1 cellular context compared by ENCODE assay signal in genomic region chr13:94254737-94255136, GRCh38.
TF ChIP-seq lines count a peak whose summit lies in the region.

No MANE protein-coding gene starts in this region.

TF ChIP-seq in SK-N-SH, 30 proteins besides CTCF, POLR2A, EP300 and RAD21 (continued from another document):
- peak; percentile 25; the same call in 1 of the 2 replicates for TF ChIP-seq POLR2AphosphoS5 (IDR thresholded peaks at IDR 0.05; ENCODE audit: low read depth, low read length)
- TF ChIP-seq YY1 (IDR thresholded peaks at IDR 0.05; ENCODE audit: low read depth): no peak
- TF ChIP-seq USF2 (IDR thresholded peaks at IDR 0.05; ENCODE audit: borderline replicate concordance, low read depth, low read length): no peak
- no peak for TF ChIP-seq NRF1 (IDR thresholded peaks at IDR 0.05; ENCODE audit: low read depth, low read length)
- no peak for TF ChIP-seq GATA2 (CRISPR knock-in tag; IDR thresholded peaks at IDR 0.05)
- TF ChIP-seq SMC3 (IDR thresholded peaks at IDR 0.05; ENCODE audit: low read depth, low read length): no peak
- TF ChIP-seq JUND (IDR thresholded peaks at IDR 0.05): peak; percentile 34
